13 cellular contexts compared by ENCODE assay signal in the genomic region with DNA sequence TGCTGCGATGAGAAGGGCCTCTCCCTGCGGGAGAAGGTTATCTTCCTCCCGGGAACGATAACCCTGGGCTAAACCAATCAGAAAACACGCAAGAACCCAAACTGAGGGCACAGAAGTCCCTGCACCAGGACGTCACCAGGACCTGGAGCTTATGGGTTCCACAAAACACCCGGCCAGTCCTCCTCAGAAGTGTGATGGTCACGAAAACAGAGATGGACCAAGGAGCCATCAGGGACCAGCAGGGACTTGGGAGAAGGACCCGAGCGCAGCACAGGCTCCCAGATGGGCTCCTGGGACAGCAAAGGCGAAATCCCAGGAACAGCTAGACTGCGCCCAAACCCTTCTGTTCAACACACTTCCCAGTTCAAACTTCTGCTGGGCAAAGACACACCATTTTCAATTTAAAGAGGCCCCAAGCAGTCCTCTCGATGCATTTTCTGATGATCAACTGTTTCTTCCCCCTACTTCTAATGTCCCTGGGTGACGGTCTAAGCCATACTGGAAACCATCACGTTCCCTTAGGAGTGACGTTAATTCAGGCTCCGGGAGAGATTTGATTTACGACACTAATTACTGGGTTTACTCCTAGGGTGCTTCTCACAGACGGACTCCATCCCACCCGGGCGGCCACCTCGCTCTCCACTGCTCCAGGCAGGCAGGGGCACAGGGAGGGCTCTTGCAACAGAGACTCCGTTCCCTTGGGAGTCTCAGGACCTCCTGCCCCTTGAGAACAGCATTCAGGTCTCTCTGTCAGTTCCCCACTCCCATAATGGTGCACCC. TPM values are rescaled to one million over a fixed set of nuclear protein-coding genes. Genes with fewer than 3 reads are reported as not detected.
DNase-seq lines count a peak whose midpoint lies in the region; ATAC-seq and TF ChIP-seq lines count a peak whose summit lies in the region.
"Had no signal": no experiment of that assay in that cellular context is flagged by ENCODE, and none has a peak within 500 bp of the region (broad histone marks: within the 10 kb centered on the region; RNA-seq: fewer than 3 reads in every experiment).

No MANE protein-coding gene starts in this region.

- no peak for TF ChIP-seq POLR2A in heart left ventricle (IDR thresholded peaks at IDR 0.05)

- H3K9me3 ChIP-seq in Panc1 (ENCODE audit: control insufficient read depth, insufficient read depth, low read depth, low read length), result no peaks in the 10 kb centered on the region
- H3K9me3 ChIP-seq in effector memory CD4-positive, alpha-beta T cell (ENCODE audit: control insufficient read depth, low read length), result no peaks in the 10 kb centered on the region
- no peaks in the 10 kb centered on the region for H3K9me3 ChIP-seq in heart left ventricle

- H3K36me3 ChIP-seq in Panc1 (ENCODE audit: control insufficient read depth, insufficient read depth, low read length) (no peaks in the 10 kb centered on the region), heart left ventricle (peaks cover 0 to 7% (median 0%) of the 10 kb centered on the region in 9 donors)
- H3K36me3 ChIP-seq in effector memory CD4-positive, alpha-beta T cell (ENCODE audit: control insufficient read depth, insufficient read depth, low read length), result no peaks in the 10 kb centered on the region

- TF ChIP-seq CTCF in Panc1 (IDR thresholded peaks at IDR 0.05) (no peak), heart left ventricle (IDR thresholded peaks at IDR 0.05) (no peak)

- ATAC-seq in Panc1, result peak; percentile 7; the same call in 1 of the 2 replicates
- peak; percentile 13 for ATAC-seq in stimulated activated memory B cell treated with anti-CD40 and anti-IgM and Interleukin-4, amounts not matched to agents 10 μg/mL and 1 μg/mL and 100 μg/mL, for 72 hours
- no peak for ATAC-seq in heart left ventricle

- BruUV-seq in Panc1 (replicated peaks; lab: Mats Ljungman, UMichigan), result no TSS peak

- peak overlapping the region; percentile 76 for H3K27ac Mint-ChIP-seq in activated naive CD4-positive, alpha-beta T cell treated with anti-CD3 and anti-CD28 coated beads, Interleukin-2, amount 50 U/mL, for 24 hours
- peak overlapping the region; percentile 16 for H3K27ac Mint-ChIP-seq in stimulated activated memory B cell treated with anti-CD40 and anti-IgM and Interleukin-4, amounts not matched to agents 10 μg/mL and 1 μg/mL and 100 μg/mL, for 72 hours

- no peak for DNase-seq in activated naive CD4-positive, alpha-beta T cell treated with Interleukin-2 at 50 U/mL for 16 hours
- DNase-seq in Panc1 (ENCODE audit: low read depth, low spot score) (no peak), mesenteric fat pad (ENCODE audit: low spot score) (peak; percentile 60), DMS153 treated with DMSO at 0.1 percent for 48 hours (lab: John Stamatoyannopoulos, UW; ENCODE audit: unreplicated experiment) (no peak), heart left ventricle (no peak)
- DNase-seq in effector memory CD4-positive, alpha-beta T cell, result no peak
- DNase-seq: hippocampal formation, mesenchymal stem cell, NCI-H1694, NCI-H446 treated with DMSO at 0.1 percent for 48 hours, T-cell had no signal

- peak overlapping the region; percentile 19 for H3K4me3 Mint-ChIP-seq in activated naive CD4-positive, alpha-beta T cell treated with anti-CD3 and anti-CD28 coated beads, Interleukin-2, amount 50 U/mL, for 24 hours
- H3K4me3 Mint-ChIP-seq in stimulated activated memory B cell treated with anti-CD40 and anti-IgM and Interleukin-4, amounts not matched to agents 10 μg/mL and 1 μg/mL and 100 μg/mL, for 72 hours, result no peak overlapping the region

- peaks cover 4% of the 10 kb centered on the region for H3K36me3 Mint-ChIP-seq in activated naive CD4-positive, alpha-beta T cell treated with anti-CD3 and anti-CD28 coated beads, Interleukin-2, amount 50 U/mL, for 24 hours
- peaks cover 6% of the 10 kb centered on the region for H3K36me3 Mint-ChIP-seq in stimulated activated memory B cell treated with anti-CD40 and anti-IgM and Interleukin-4, amounts not matched to agents 10 μg/mL and 1 μg/mL and 100 μg/mL, for 72 hours

- H3K4me1 ChIP-seq in Panc1 (ENCODE audit: control insufficient read depth, insufficient read depth, low read length) (no peaks in the 10 kb centered on the region), heart left ventricle (peaks cover 0 to 38% (median 14%) of the 10 kb centered on the region in 12 donors)
- peaks cover 6% of the 10 kb centered on the region for H3K4me1 ChIP-seq in effector memory CD4-positive, alpha-beta T cell (ENCODE audit: control insufficient read depth, insufficient read depth, low read length, poor library complexity, severe bottlenecking)

- H3K4me3 ChIP-seq in Panc1 (ENCODE audit: low read depth in 2 of 2, low read length in 2 of 2) (no peak overlapping the region), heart left ventricle (no peak overlapping the region)
- no peak overlapping the region for H3K4me3 ChIP-seq in effector memory CD4-positive, alpha-beta T cell (ENCODE audit: insufficient read depth, low read depth, low read length, poor library complexity, severe bottlenecking)

- in situ Hi-C loops in Panc1 (cut with HindIII; ENCODE audit: low pct_unique_long_range_greater_than_20kb, low sequenced_read_pairs), result no loop called here

- peaks cover 41% of the 10 kb centered on the region for H3K4me1 Mint-ChIP-seq in activated naive CD4-positive, alpha-beta T cell treated with anti-CD3 and anti-CD28 coated beads, Interleukin-2, amount 50 U/mL, for 24 hours
- H3K4me1 Mint-ChIP-seq in stimulated activated memory B cell treated with anti-CD40 and anti-IgM and Interleukin-4, amounts not matched to agents 10 μg/mL and 1 μg/mL and 100 μg/mL, for 72 hours, result peaks cover 15% of the 10 kb centered on the region

- intact Hi-C loops in Panc1 (cut with micrococcal nuclease; ENCODE audit: unreplicated experiment), result no loop called here
- intact Hi-C loops in heart left ventricle (cut with DNase I), result no loop called here

- H3K27ac ChIP-seq in Panc1 (ENCODE audit: low read length), result no peak overlapping the region
- H3K27ac ChIP-seq in effector memory CD4-positive, alpha-beta T cell (ENCODE audit: insufficient read depth, low read length, poor library complexity, severe bottlenecking), result no peak overlapping the region
- no peak overlapping the region for H3K27ac ChIP-seq in heart left ventricle

- no peaks in the 10 kb centered on the region for H3K27me3 ChIP-seq in Panc1 (ENCODE audit: control insufficient read depth, insufficient read depth, low read length)
- no peaks in the 10 kb centered on the region for H3K27me3 ChIP-seq in effector memory CD4-positive, alpha-beta T cell (replicated peaks; ENCODE audit: control insufficient read depth, insufficient read depth, low read length, poor library complexity, severe bottlenecking)
- no peaks in the 10 kb centered on the region for H3K27me3 ChIP-seq in heart left ventricle

- H3K9me3 Mint-ChIP-seq in activated naive CD4-positive, alpha-beta T cell treated with anti-CD3 and anti-CD28 coated beads, Interleukin-2, amount 50 U/mL, for 24 hours, result no peaks in the 10 kb centered on the region
- H3K9me3 Mint-ChIP-seq in stimulated activated memory B cell treated with anti-CD40 and anti-IgM and Interleukin-4, amounts not matched to agents 10 μg/mL and 1 μg/mL and 100 μg/mL, for 72 hours, result no peaks in the 10 kb centered on the region
- H3K9me3 Mint-ChIP-seq: T-cell had no signal

- WGBS in heart left ventricle, 4 donors, result 91 to 94% (median 93%) methylated on average over 20 to 23 of the region's 23 CpGs

- POLR2A ChIA-PET in Panc1 (lab: Charles Lee), result interaction anchor here (0.6 kb wide), 1 partner anchor 26 kb away, joined by 4 read pairs; no protein-coding TSS in a partner anchor

- no peaks in the 10 kb centered on the region for H3K27me3 Mint-ChIP-seq in activated naive CD4-positive, alpha-beta T cell treated with anti-CD3 and anti-CD28 coated beads, Interleukin-2, amount 50 U/mL, for 24 hours
- H3K27me3 Mint-ChIP-seq in stimulated activated memory B cell treated with anti-CD40 and anti-IgM and Interleukin-4, amounts not matched to agents 10 μg/mL and 1 μg/mL and 100 μg/mL, for 72 hours, result no peaks in the 10 kb centered on the region

- CTCF ChIA-PET in Panc1 (lab: Charles Lee), result no interaction called here

RNA-seq across cellular contexts. Expression of a gene that starts 29.2 kb away (rescaled TPM):
- total RNA-seq in Panc1 (2021; ENCODE audit: unreplicated experiment), result 28.6 TPM
- 11.7 TPM for polyA plus RNA-seq in Panc1 (2012; ENCODE audit: insufficient read length)
- total RNA-seq in mesenteric fat pad, result 20.3 TPM
- total RNA-seq in heart left ventricle, result 10 to 100 TPM; 10.1 to 24.8 (median 14.6) TPM
- 1 to 10 TPM; 4.8 to 4.9 TPM for polyA plus RNA-seq in heart left ventricle

Comparison
In these comparisons a context has a peak if more than half of its experiments do, and no peak if none do; other contexts are left out.
1. ATAC-seq: peak in Panc1 (single experiment) and stimulated activated memory B cell treated with anti-CD40 and anti-IgM and Interleukin-4, amounts not matched to agents 10 μg/mL and 1 μg/mL and 100 μg/mL, for 72 hours (single experiment); none in heart left ventricle (0 of 4).